Comparison of ENCODE assay signal across 26 cellular contexts in the genomic region with DNA sequence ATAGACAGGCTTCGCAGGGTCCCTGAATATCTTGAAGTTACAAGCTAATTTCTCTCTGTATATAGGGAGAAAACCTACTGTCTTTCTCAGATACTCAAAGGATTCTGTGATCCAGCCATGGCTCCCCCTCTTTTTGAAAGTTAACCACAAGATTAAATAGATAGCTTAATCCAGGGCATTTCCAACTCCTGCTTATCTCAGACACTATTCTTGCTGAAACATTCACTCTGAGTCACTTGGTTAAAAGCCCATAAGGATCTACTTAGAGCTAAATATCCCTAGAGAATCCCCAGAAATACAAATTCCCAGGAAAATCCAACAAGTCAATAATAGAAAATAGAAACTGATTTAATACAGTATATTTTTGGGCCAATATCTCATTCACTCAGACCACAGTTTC.
A peak's percentile ranks its signal among the peaks of the same experiment; 100 is the strongest.
DNase-seq lines count a peak whose midpoint lies in the region; ATAC-seq lines count a peak whose summit lies in the region.
"Had no signal": no experiment of that assay in that cellular context is flagged by ENCODE, and none has a peak within 500 bp of the region (broad histone marks: within the 10 kb centered on the region; RNA-seq: fewer than 3 reads in every experiment).

No MANE protein-coding gene starts in this region.

- DNase-seq in A172 (ENCODE audit: low spot score) = peak; percentile 66
- DNase-seq in GM04503 (ENCODE audit: low read depth) = peak; percentile 28
- peak; percentile 12 for DNase-seq in adipocyte (ENCODE audit: low read depth)
- peak; percentile 12 for DNase-seq in hepatic stellate cell (ENCODE audit: low spot score)
- DNase-seq in nucleus accumbens (lab: John Stamatoyannopoulos, UW) = no peak
- DNase-seq: 8988T; activated naive CD4-positive, alpha-beta T cell treated with Interleukin-2 at 50 U/mL for 16 hours; activated T-cell treated with anti-CD3 and anti-CD28 coated beads, Interleukin-2, amount 50 U/mL, for 4 hours; anterior cingulate cortex; C1 segment of cervical spinal cord; Calu3; cerebellar nuclear complex; Karpas-422; lower lobe of right lung; NCI-H187; NCI-H526 treated with DMSO at 0.1 percent for 48 hours; SHP77 treated with DMSO at 0.1 percent for 48 hours; spleen; stimulated activated CD4-positive, alpha-beta T cell treated with anti-CD3 and anti-CD28 coated beads, Interleukin-4, amount 100 ng/mL, for 1 hour; stimulated activated naive CD4-positive, alpha-beta T cell; T-helper 1 cell; thyroid gland had no signal

- peaks cover 5% of the 10 kb centered on the region for H3K4me1 ChIP-seq in adipocyte (ENCODE audit: control insufficient read depth, insufficient read depth, low read length)
- H3K4me1 ChIP-seq: lower lobe of right lung, spleen, thyroid gland had no signal

- H3K36me3 ChIP-seq in adipocyte (ENCODE audit: control insufficient read depth, insufficient read depth, low read length, severe bottlenecking) = no peaks in the 10 kb centered on the region
- H3K36me3 ChIP-seq: lower lobe of right lung, spleen, thyroid gland had no signal

- no peaks in the 10 kb centered on the region for H3K9me3 ChIP-seq in adipocyte (ENCODE audit: control insufficient read depth, low read length)
- H3K9me3 ChIP-seq: lower lobe of right lung, spleen, thyroid gland had no signal

- peaks cover 9% of the 10 kb centered on the region for H3K27me3 ChIP-seq in adipocyte (replicated peaks; ENCODE audit: control insufficient read depth, insufficient read depth, low read length)
- H3K27me3 ChIP-seq: spleen, thyroid gland had no signal

- no peak for ATAC-seq in GM21576 (IDR thresholded peaks at IDR 0.05; ENCODE audit: unreplicated experiment)
- no peak for ATAC-seq in HG02981 (IDR thresholded peaks at IDR 0.05; ENCODE audit: unreplicated experiment)
- ATAC-seq in HG02623 (IDR thresholded peaks at IDR 0.05; ENCODE audit: unreplicated experiment) = no peak
- ATAC-seq: activated T-cell treated with anti-CD3 and anti-CD28 coated beads, Interleukin-2, amount 50 U/mL, for 4 hours; HCT116; lower lobe of right lung had no signal

- no peak overlapping the region for H3K9ac ChIP-seq in adipocyte (ENCODE audit: low read length)

- H3K4me3 ChIP-seq in adipocyte (ENCODE audit: low read length) = no peak overlapping the region
- H3K4me3 ChIP-seq: lower lobe of right lung, spleen, thyroid gland had no signal

Comparison
In these comparisons a context has a peak if more than half of its experiments do, and no peak if none do; other contexts are left out.
1. DNase-seq: peak in A172 (single experiment), GM04503 (single experiment), adipocyte (single experiment) and hepatic stellate cell (single experiment); none in nucleus accumbens (0 of 56).